ENCODE assay signal across 1 cellular context in genomic region chr11:121483805-121484478, GRCh38.
TF ChIP-seq lines count a peak whose summit lies in the region.

No MANE protein-coding gene starts in this region.

TF ChIP-seq in GM23338, 12 proteins besides CTCF, POLR2A, EP300 and RAD21 (continued from another document):
- no peak for TF ChIP-seq REST (IDR thresholded peaks at IDR 0.05; ENCODE audit: unreplicated experiment)
- no peak for TF ChIP-seq EZH2 (IDR thresholded peaks at IDR 0.05; ENCODE audit: low read depth, unreplicated experiment)
- TF ChIP-seq STAT1 (IDR thresholded peaks at IDR 0.05; ENCODE audit: unreplicated experiment), result no peak
- no peak for TF ChIP-seq CREB1 (CRISPR knock-in tag; IDR thresholded peaks at IDR 0.05; ENCODE audit: low read depth)
- no peak for TF ChIP-seq ZNF114 (CRISPR knock-in tag; IDR thresholded peaks at IDR 0.05)
- TF ChIP-seq POLR2AphosphoS5 (IDR thresholded peaks at IDR 0.05; ENCODE audit: low read depth), result no peak
- TF ChIP-seq, protein P1, sequence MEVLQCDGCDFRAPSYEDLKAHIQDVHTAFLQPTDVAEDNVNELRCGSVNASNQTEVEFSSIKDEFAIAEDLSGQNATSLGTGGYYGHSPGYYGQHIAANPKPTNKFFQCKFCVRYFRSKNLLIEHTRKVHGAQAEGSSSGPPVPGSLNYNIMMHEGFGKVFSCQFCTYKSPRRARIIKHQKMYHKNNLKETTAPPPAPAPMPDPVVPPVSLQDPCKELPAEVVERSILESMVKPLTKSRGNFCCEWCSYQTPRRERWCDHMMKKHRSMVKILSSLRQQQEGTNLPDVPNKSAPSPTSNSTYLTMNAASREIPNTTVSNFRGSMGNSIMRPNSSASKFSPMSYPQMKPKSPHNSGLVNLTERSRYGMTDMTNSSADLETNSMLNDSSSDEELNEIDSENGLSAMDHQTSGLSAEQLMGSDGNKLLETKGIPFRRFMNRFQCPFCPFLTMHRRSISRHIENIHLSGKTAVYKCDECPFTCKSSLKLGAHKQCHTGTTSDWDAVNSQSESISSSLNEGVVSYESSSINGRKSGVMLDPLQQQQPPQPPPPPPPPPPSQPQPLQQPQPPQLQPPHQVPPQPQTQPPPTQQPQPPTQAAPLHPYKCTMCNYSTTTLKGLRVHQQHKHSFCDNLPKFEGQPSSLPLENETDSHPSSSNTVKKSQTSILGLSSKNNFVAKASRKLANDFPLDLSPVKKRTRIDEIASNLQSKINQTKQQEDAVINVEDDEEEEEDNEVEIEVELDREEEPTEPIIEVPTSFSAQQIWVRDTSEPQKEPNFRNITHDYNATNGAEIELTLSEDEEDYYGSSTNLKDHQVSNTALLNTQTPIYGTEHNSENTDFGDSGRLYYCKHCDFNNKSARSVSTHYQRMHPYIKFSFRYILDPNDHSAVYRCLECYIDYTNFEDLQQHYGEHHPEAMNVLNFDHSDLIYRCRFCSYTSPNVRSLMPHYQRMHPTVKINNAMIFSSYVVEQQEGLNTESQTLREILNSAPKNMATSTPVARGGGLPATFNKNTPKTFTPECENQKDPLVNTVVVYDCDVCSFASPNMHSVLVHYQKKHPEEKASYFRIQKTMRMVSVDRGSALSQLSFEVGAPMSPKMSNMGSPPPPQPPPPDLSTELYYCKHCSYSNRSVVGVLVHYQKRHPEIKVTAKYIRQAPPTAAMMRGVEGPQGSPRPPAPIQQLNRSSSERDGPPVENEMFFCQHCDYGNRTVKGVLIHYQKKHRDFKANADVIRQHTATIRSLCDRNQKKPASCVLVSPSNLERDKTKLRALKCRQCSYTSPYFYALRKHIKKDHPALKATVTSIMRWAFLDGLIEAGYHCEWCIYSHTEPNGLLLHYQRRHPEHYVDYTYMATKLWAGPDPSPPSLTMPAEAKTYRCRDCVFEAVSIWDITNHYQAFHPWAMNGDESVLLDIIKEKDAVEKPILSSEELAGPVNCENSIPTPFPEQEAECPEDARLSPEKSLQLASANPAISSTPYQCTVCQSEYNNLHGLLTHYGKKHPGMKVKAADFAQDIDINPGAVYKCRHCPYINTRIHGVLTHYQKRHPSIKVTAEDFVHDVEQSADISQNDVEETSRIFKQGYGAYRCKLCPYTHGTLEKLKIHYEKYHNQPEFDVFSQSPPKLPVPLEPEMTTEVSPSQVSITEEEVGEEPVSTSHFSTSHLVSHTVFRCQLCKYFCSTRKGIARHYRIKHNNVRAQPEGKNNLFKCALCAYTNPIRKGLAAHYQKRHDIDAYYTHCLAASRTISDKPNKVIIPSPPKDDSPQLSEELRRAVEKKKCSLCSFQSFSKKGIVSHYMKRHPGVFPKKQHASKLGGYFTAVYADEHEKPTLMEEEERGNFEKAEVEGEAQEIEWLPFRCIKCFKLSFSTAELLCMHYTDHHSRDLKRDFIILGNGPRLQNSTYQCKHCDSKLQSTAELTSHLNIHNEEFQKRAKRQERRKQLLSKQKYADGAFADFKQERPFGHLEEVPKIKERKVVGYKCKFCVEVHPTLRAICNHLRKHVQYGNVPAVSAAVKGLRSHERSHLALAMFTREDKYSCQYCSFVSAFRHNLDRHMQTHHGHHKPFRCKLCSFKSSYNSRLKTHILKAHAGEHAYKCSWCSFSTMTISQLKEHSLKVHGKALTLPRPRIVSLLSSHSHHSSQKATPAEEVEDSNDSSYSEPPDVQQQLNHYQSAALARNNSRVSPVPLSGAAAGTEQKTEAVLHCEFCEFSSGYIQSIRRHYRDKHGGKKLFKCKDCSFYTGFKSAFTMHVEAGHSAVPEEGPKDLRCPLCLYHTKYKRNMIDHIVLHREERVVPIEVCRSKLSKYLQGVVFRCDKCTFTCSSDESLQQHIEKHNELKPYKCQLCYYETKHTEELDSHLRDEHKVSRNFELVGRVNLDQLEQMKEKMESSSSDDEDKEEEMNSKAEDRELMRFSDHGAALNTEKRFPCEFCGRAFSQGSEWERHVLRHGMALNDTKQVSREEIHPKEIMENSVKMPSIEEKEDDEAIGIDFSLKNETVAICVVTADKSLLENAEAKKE (CRISPR knock-in tag; IDR thresholded peaks at IDR 0.05), result no peak
- TF ChIP-seq NANOG (IDR thresholded peaks at IDR 0.05; ENCODE audit: borderline replicate concordance), result no peak
- TF ChIP-seq ZNF331 (CRISPR knock-in tag; IDR thresholded peaks at IDR 0.05; ENCODE audit: low read depth), result no peak
